ENCODE assay signal across 18 cellular contexts in the genomic region with DNA sequence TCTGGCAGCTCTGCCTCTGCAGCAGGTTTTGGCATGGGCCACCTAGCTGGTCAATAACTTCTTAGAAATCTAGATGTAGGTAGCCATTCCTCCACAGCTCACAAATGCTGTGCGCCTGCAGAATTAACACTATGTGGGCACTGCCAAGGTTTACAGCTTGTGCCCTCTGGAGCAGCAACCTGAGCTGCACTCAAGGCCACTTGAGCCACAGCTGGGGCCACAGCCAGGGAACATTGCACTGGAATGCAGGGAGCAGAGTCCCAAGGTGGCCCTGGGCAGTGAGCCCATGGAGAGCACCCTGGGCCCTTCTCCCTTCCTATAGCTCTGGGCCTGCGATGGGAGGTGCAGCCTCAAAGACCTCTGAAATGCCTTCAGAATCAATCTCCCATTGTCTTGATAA.
DNase-seq lines count a peak whose midpoint lies in the region; ATAC-seq and TF ChIP-seq lines count a peak whose summit lies in the region.
"Had no signal": no experiment of that assay in that cellular context is flagged by ENCODE, and none has a peak within 500 bp of the region (broad histone marks: within the 10 kb centered on the region; RNA-seq: fewer than 3 reads in every experiment).

No MANE protein-coding gene starts in this region.

- H3K9me3 ChIP-seq in Peyer's patch, result no peaks in the 10 kb centered on the region
- no peaks in the 10 kb centered on the region for H3K9me3 ChIP-seq in colonic mucosa
- no peaks in the 10 kb centered on the region for H3K9me3 ChIP-seq in mucosa of descending colon
- H3K9me3 ChIP-seq in thyroid gland, result no peaks in the 10 kb centered on the region
- H3K9me3 ChIP-seq: A549, BE2C had no signal

- H3K4me3 Mint-ChIP-seq in activated T-helper 1 cell treated with anti-CD3 and anti-CD28 coated beads, Interleukin-12 subunit alpha, Interleukin-12 subunit beta, Interleukin-2, Interleukin-4 antibody, amounts not matched to agents 30 ng/mL and 10 ng/mL and 1 ng/mL, durations not matched to agents 14 hours and 24 hours and 36 hours, result no peak overlapping the region
- H3K4me3 Mint-ChIP-seq: CD4-positive, alpha-beta memory T cell had no signal

- H3K4me3 ChIP-seq in Peyer's patch (no peak overlapping the region), colonic mucosa (no peak overlapping the region), mucosa of descending colon (no peak overlapping the region), thyroid gland (replicated peaks in 1 of 3) (no peak overlapping the region), foreskin fibroblast (ENCODE audit: low read depth in 1 of 2, low read length in 2 of 2) (no peak overlapping the region)
- H3K4me3 ChIP-seq: A549, GM23248 had no signal

- WGBS in thyroid gland, 2 donors, result 47 to 55% methylated on average over 1 to 2 of the region's 2 CpGs

- no peaks in the 10 kb centered on the region for H3K27me3 Mint-ChIP-seq in activated T-helper 1 cell treated with anti-CD3 and anti-CD28 coated beads, Interleukin-12 subunit alpha, Interleukin-12 subunit beta, Interleukin-2, Interleukin-4 antibody, amounts not matched to agents 30 ng/mL and 10 ng/mL and 1 ng/mL, durations not matched to agents 14 hours and 24 hours and 36 hours (ENCODE audit: insufficient read depth)
- H3K27me3 Mint-ChIP-seq: CD4-positive, alpha-beta memory T cell had no signal

- H3K36me3 ChIP-seq in Peyer's patch (no peaks in the 10 kb centered on the region), colonic mucosa (no peaks in the 10 kb centered on the region), mucosa of descending colon (ENCODE audit: low read depth) (no peaks in the 10 kb centered on the region), thyroid gland (no peaks in the 10 kb centered on the region)
- H3K36me3 ChIP-seq: BE2C had no signal

- H3K27me3 ChIP-seq in Peyer's patch (no peaks in the 10 kb centered on the region), colonic mucosa (no peaks in the 10 kb centered on the region), thyroid gland (no peaks in the 10 kb centered on the region)
- H3K27me3 ChIP-seq: BE2C had no signal

- ATAC-seq in mucosa of descending colon (peak; percentile 51), GM18909 (IDR thresholded peaks at IDR 0.05; ENCODE audit: poor library complexity, unreplicated experiment) (no peak)
- ATAC-seq: A549 had no signal

- H3K36me3 Mint-ChIP-seq in activated T-helper 1 cell treated with anti-CD3 and anti-CD28 coated beads, Interleukin-12 subunit alpha, Interleukin-12 subunit beta, Interleukin-2, Interleukin-4 antibody, amounts not matched to agents 30 ng/mL and 10 ng/mL and 1 ng/mL, durations not matched to agents 14 hours and 24 hours and 36 hours (ENCODE audit: low read depth), result no peaks in the 10 kb centered on the region
- H3K36me3 Mint-ChIP-seq: CD4-positive, alpha-beta memory T cell had no signal

- TF ChIP-seq CTCF in Peyer's patch (IDR thresholded peaks at IDR 0.05) (no peak), colonic mucosa (IDR thresholded peaks at IDR 0.05) (no peak), mucosa of descending colon (IDR thresholded peaks at IDR 0.05) (no peak), thyroid gland (IDR thresholded peaks at IDR 0.05) (no peak), foreskin fibroblast (IDR thresholded peaks at IDR 0.05; ENCODE audit: low read depth, low read length) (no peak)

- H3K27ac ChIP-seq in Peyer's patch, result no peak overlapping the region
- H3K27ac ChIP-seq in colonic mucosa, result no peak overlapping the region
- no peak overlapping the region for H3K27ac ChIP-seq in thyroid gland
- H3K27ac ChIP-seq: A549, C4-2B, GM23248, HL-60 had no signal

- no peak for TF ChIP-seq POLR2A in Peyer's patch (IDR thresholded peaks at IDR 0.05)
- no peak for TF ChIP-seq POLR2A in thyroid gland (IDR thresholded peaks at IDR 0.05)

- H3K4me1 ChIP-seq in Peyer's patch (no peaks in the 10 kb centered on the region), colonic mucosa (no peaks in the 10 kb centered on the region), mucosa of descending colon (ENCODE audit: low read depth) (no peaks in the 10 kb centered on the region), thyroid gland (no peaks in the 10 kb centered on the region)
- H3K4me1 ChIP-seq: A549, BE2C had no signal

- peak in 2 of 3 donors; percentile 53 to 60 for DNase-seq in Peyer's patch
- DNase-seq in colonic mucosa, result peak; percentile 22
- peak; percentile 20 to 39 (median 38) for DNase-seq in mucosa of descending colon
- DNase-seq in thyroid gland, result peak; percentile 78 to 81
- DNase-seq in foreskin fibroblast, result no peak
- no peak for DNase-seq in NCI-H345 (lab: John Stamatoyannopoulos, UW)
- DNase-seq in activated T-helper 1 cell treated with anti-CD3 and anti-CD28 coated beads, Interleukin-12 subunit alpha, Interleukin-12 subunit beta, Interleukin-2, Interleukin-4 antibody, amounts not matched to agents 30 ng/mL and 10 ng/mL and 1 ng/mL, durations not matched to agents 14 hours and 24 hours and 36 hours (ENCODE audit: low spot score), result no peak
- DNase-seq: BE2C; CD4-positive, alpha-beta memory T cell; COR-L47; DND-41; GDM1; GM23248; H7 had no signal

- intact Hi-C loops in colonic mucosa (cut with DNase I), result no loop called here
- intact Hi-C loops in mucosa of descending colon (cut with DNase I, micrococcal nuclease), result no loop called here
- intact Hi-C loops in thyroid gland (cut with DNase I), result no loop called here
- intact Hi-C loops in activated T-helper 1 cell treated with anti-CD3 and anti-CD28 coated beads, Interleukin-12 subunit alpha, Interleukin-12 subunit beta, Interleukin-2, Interleukin-4 antibody, amounts not matched to agents 30 ng/mL and 10 ng/mL and 1 ng/mL, durations not matched to agents 14 hours and 24 hours and 36 hours (cut with micrococcal nuclease), result no loop called here

- no peaks in the 10 kb centered on the region for H3K4me1 Mint-ChIP-seq in activated T-helper 1 cell treated with anti-CD3 and anti-CD28 coated beads, Interleukin-12 subunit alpha, Interleukin-12 subunit beta, Interleukin-2, Interleukin-4 antibody, amounts not matched to agents 30 ng/mL and 10 ng/mL and 1 ng/mL, durations not matched to agents 14 hours and 24 hours and 36 hours (ENCODE audit: low read depth)
- H3K4me1 Mint-ChIP-seq: CD4-positive, alpha-beta memory T cell had no signal

- H3K9me3 Mint-ChIP-seq in activated T-helper 1 cell treated with anti-CD3 and anti-CD28 coated beads, Interleukin-12 subunit alpha, Interleukin-12 subunit beta, Interleukin-2, Interleukin-4 antibody, amounts not matched to agents 30 ng/mL and 10 ng/mL and 1 ng/mL, durations not matched to agents 14 hours and 24 hours and 36 hours, result no peaks in the 10 kb centered on the region
- H3K9me3 Mint-ChIP-seq: CD4-positive, alpha-beta memory T cell had no signal

- no peak overlapping the region for H3K27ac Mint-ChIP-seq in activated T-helper 1 cell treated with anti-CD3 and anti-CD28 coated beads, Interleukin-12 subunit alpha, Interleukin-12 subunit beta, Interleukin-2, Interleukin-4 antibody, amounts not matched to agents 30 ng/mL and 10 ng/mL and 1 ng/mL, durations not matched to agents 14 hours and 24 hours and 36 hours
- H3K27ac Mint-ChIP-seq: CD4-positive, alpha-beta memory T cell had no signal

- H3K9ac ChIP-seq in colonic mucosa (ENCODE audit: low read depth in 2 of 2, low read length in 2 of 2), result no peak overlapping the region
- H3K9ac ChIP-seq: GM23248 had no signal

Comparison
In these comparisons a context has a peak if more than half of its experiments do, and no peak if none do; other contexts are left out.
1. DNase-seq: peak in Peyer's patch (2 of 3), colonic mucosa (single experiment), mucosa of descending colon (3 of 3) and thyroid gland (2 of 2); none in foreskin fibroblast (0 of 2), NCI-H345 (single experiment) and activated T-helper 1 cell treated with anti-CD3 and anti-CD28 coated beads, Interleukin-12 subunit alpha, Interleukin-12 subunit beta, Interleukin-2, Interleukin-4 antibody, amounts not matched to agents 30 ng/mL and 10 ng/mL and 1 ng/mL, durations not matched to agents 14 hours and 24 hours and 36 hours (single experiment).